In the genomic region with DNA sequence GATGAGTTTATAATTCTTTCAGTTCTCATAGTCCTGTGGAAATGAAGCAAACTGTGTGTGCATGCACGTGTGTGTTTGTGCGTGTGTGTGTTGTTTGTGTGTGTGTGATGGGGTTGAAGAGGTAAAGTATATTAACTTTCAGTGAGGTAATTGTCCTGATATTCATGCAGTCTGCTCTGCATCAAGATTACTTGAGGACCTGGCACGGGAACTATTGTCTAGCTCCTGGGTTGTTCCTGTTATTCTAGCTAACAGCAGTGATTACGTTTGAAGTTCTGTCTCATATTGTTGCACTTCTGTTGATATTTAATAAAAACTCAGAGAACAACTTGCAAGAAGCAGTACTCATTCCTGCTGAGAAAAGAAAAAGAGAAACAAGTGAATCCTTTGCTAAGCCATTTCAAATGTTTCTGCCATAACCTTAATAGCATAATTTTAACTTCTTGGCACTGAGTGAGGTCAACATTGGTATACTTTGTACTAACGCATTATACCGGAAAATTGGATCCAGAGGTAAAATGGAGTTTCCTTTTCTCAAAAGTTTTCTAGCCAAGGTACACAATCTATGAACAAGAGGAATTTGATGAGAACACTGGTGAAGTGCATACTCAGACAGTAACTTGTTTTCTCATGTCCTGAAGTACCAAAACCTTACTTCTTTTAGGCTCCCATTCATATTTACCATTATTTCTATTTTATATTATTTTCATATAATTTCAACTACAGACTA, we compare ENCODE assay signal across 1 cellular context.
TF ChIP-seq lines count a peak whose summit lies in the region.

No MANE protein-coding gene starts in this region.

TF ChIP-seq in IMR-90, 13 proteins besides CTCF, POLR2A, EP300 and RAD21 (continued from another document):
- TF ChIP-seq, protein P1, sequence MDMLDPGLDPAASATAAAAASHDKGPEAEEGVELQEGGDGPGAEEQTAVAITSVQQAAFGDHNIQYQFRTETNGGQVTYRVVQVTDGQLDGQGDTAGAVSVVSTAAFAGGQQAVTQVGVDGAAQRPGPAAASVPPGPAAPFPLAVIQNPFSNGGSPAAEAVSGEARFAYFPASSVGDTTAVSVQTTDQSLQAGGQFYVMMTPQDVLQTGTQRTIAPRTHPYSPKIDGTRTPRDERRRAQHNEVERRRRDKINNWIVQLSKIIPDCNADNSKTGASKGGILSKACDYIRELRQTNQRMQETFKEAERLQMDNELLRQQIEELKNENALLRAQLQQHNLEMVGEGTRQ (IDR thresholded peaks at IDR 0.05; ENCODE audit: low read depth, low read length), result no peak
- TF ChIP-seq MAZ (IDR thresholded peaks at IDR 0.05; ENCODE audit: borderline replicate concordance, low read depth, low read length), result no peak
- no peak for TF ChIP-seq CEBPB (IDR thresholded peaks at IDR 0.05; ENCODE audit: low read depth, low read length)
- no peak for TF ChIP-seq RCOR1 (IDR thresholded peaks at IDR 0.05; ENCODE audit: insufficient replicate concordance, low read length)
- no peak for TF ChIP-seq SMC3 (IDR thresholded peaks at IDR 0.05; ENCODE audit: low read depth, low read length)
- TF ChIP-seq MAFK (IDR thresholded peaks at IDR 0.05; ENCODE audit: low read depth, low read length), result no peak
- TF ChIP-seq CHD1 (IDR thresholded peaks at IDR 0.05; ENCODE audit: low read depth, low read length), result no peak
TF ChIP-seq in IMR-90: peak in this region for 0.
